Comparison of ENCODE assay signal across 1 cellular context in the genomic region with DNA sequence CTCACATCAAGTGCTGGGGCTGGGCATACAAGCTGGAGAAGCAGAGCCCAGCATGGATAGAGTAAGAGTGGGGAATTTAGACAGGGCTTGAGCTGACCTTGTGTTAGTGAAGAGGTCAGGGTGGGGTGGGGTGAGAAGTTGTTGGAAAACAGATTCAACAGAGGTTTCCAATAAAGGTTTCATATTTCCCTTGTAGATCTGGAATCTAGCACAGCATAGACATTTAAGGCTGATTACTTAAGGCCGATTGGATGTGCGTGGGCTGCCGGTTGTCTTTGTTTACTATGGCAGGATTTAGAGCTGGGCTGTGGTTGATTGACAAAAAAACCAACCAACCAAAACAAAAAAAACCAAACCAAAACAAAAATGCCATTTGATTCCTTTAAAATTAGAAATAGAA.
TF ChIP-seq lines count a peak whose summit lies in the region.

No MANE protein-coding gene starts in this region.

TF ChIP-seq in GM23338, 12 proteins besides CTCF, POLR2A, EP300 and RAD21 (continued from another document):
- TF ChIP-seq NANOG (IDR thresholded peaks at IDR 0.05; ENCODE audit: borderline replicate concordance) = no peak
- TF ChIP-seq EZH2 (IDR thresholded peaks at IDR 0.05; ENCODE audit: low read depth, unreplicated experiment) = no peak
- TF ChIP-seq, protein P1, sequence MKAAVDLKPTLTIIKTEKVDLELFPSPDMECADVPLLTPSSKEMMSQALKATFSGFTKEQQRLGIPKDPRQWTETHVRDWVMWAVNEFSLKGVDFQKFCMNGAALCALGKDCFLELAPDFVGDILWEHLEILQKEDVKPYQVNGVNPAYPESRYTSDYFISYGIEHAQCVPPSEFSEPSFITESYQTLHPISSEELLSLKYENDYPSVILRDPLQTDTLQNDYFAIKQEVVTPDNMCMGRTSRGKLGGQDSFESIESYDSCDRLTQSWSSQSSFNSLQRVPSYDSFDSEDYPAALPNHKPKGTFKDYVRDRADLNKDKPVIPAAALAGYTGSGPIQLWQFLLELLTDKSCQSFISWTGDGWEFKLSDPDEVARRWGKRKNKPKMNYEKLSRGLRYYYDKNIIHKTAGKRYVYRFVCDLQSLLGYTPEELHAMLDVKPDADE (IDR thresholded peaks at IDR 0.05) = no peak
- TF ChIP-seq EZH2phosphoT487 (IDR thresholded peaks at IDR 0.05; ENCODE audit: unreplicated experiment) = no peak
- no peak for TF ChIP-seq ZNF331 (CRISPR knock-in tag; IDR thresholded peaks at IDR 0.05; ENCODE audit: low read depth)
- TF ChIP-seq STAT1 (IDR thresholded peaks at IDR 0.05; ENCODE audit: unreplicated experiment) = no peak
- TF ChIP-seq ZNF114 (CRISPR knock-in tag; IDR thresholded peaks at IDR 0.05) = no peak
- TF ChIP-seq POLR2AphosphoS5 (IDR thresholded peaks at IDR 0.05; ENCODE audit: low read depth) = no peak
